ENCODE assay signal across 15 cellular contexts in genomic region chr7:2006231-2006771, GRCh38.
DNase-seq lines count a peak whose midpoint lies in the region; ATAC-seq, FAIRE-seq and TF ChIP-seq lines count a peak whose summit lies in the region.
"Had no signal": no experiment of that assay in that cellular context is flagged by ENCODE, and none has a peak within 500 bp of the region (broad histone marks: within the 10 kb centered on the region; RNA-seq: fewer than 3 reads in every experiment).

No MANE protein-coding gene starts in this region.

- H3K4me1 ChIP-seq in right lobe of liver, result no peaks in the 10 kb centered on the region
- 0 out of 2 replicates have a peak, but pooled peaks cover 5% of the 10 kb centered on the region for H3K4me1 ChIP-seq in HepG2 (ENCODE audit: insufficient read depth, low read length)
- no peaks in the 10 kb centered on the region for H3K4me1 ChIP-seq in osteoblast (ENCODE audit: insufficient read depth, low read length)

- H3K4me3 Mint-ChIP-seq in glutamatergic neuron (ENCODE audit: unreplicated experiment), result peak overlapping the region; percentile 53

- no TSS peak for BruUV-seq in HepG2 (replicated peaks; lab: Mats Ljungman, UMichigan)

- in situ Hi-C loops in HepG2 (cut with HindIII; ENCODE audit: extremely low pct_ligation_motif_present, low pct_unique_long_range_greater_than_20kb), result no loop called here

- no peak for TF ChIP-seq EP300 in HepG2 (IDR thresholded peaks at IDR 0.05; ENCODE audit: low read depth in 2 of 2, low read length in 2 of 2)
- TF ChIP-seq EP300 in HepG2 (CRISPR knock-in tag; IDR thresholded peaks at IDR 0.05; ENCODE audit: borderline replicate concordance), result no peak

- H3K9me3 Mint-ChIP-seq in glutamatergic neuron (ENCODE audit: unreplicated experiment), result peaks cover 13% of the 10 kb centered on the region

- no peak for FAIRE-seq in HepG2 (lab: Jason Lieb, UNC)

- TF ChIP-seq CTCF in right lobe of liver (IDR thresholded peaks at IDR 0.05), result no peak
- TF ChIP-seq CTCF in HepG2 (CRISPR knock-in tag; IDR thresholded peaks at IDR 0.05), result no peak
- no peak for TF ChIP-seq CTCF in glutamatergic neuron (IDR thresholded peaks at IDR 0.05; ENCODE audit: partially characterized antibody, unreplicated experiment)
- no peak for TF ChIP-seq CTCF in osteoblast (IDR thresholded peaks at IDR 0.05; ENCODE audit: extremely low read depth, low read depth, low read length)

- ATAC-seq in right lobe of liver, result no peak
- ATAC-seq in HepG2, result no peak
- ATAC-seq in GM18909 (IDR thresholded peaks at IDR 0.05; ENCODE audit: poor library complexity, unreplicated experiment), result no peak
- ATAC-seq in HG02981 (IDR thresholded peaks at IDR 0.05; ENCODE audit: unreplicated experiment), result no peak

- H3K27me3 Mint-ChIP-seq in glutamatergic neuron (ENCODE audit: unreplicated experiment), result peaks cover 8% of the 10 kb centered on the region

- POLR2A ChIA-PET in HepG2 (lab: Yijun Ruan, JAX), result no interaction called here

- H3K4me3 ChIP-seq in right lobe of liver (no peak overlapping the region), HepG2 (replicated peaks in 1 of 3; ENCODE audit: insufficient read depth in 1 of 3, low read depth in 2 of 3, low read length in 3 of 3) (no peak overlapping the region), osteoblast (ENCODE audit: insufficient read depth, low read length) (no peak overlapping the region)
- H3K4me3 ChIP-seq: SK-N-MC had no signal

- H3K9ac ChIP-seq in HepG2 (ENCODE audit: insufficient read depth, low read depth, low read length), result no peak overlapping the region

- H3K4me2 ChIP-seq in HepG2 (ENCODE audit: low read depth, low read length) (no peak overlapping the region), osteoblast (ENCODE audit: insufficient read depth, low read length) (no peak overlapping the region)

- peak overlapping the region; percentile 53 for H3K27ac Mint-ChIP-seq in glutamatergic neuron (ENCODE audit: unreplicated experiment)

- H2AFZ ChIP-seq in HepG2 (ENCODE audit: low read length), result no peak overlapping the region
- no peak overlapping the region for H2AFZ ChIP-seq in osteoblast (ENCODE audit: low read length)

- H3K36me3 ChIP-seq in right lobe of liver (no peaks in the 10 kb centered on the region), HepG2 (replicated peaks in 1 of 2; ENCODE audit: control insufficient read depth in 1 of 2, insufficient read depth in 2 of 2, low read length in 2 of 2) (peaks cover 1 to 4% of the 10 kb centered on the region in 2 experiments; a peak in 3 of 5 replicates), osteoblast (ENCODE audit: insufficient read depth, low read length) (no peaks in the 10 kb centered on the region)

- TF ChIP-seq POLR2A in right lobe of liver (IDR thresholded peaks at IDR 0.05) (no peak), HepG2 (IDR thresholded peaks at IDR 0.05; ENCODE audit: insufficient read depth in 1 of 2, low read depth in 2 of 2, low read length in 2 of 2) (no peak)

- CTCF ChIA-PET in HepG2 (lab: Yijun Ruan, JAX; ENCODE audit: low intra/inter-chr PET ratio, low total read pairs), result no interaction called here

- H3K79me2 ChIP-seq in HepG2 (ENCODE audit: insufficient read depth, low read length), result no peaks in the 10 kb centered on the region
- no peaks in the 10 kb centered on the region for H3K79me2 ChIP-seq in osteoblast (ENCODE audit: insufficient read depth, low read length)

- no peaks in the 10 kb centered on the region for H4K20me1 ChIP-seq in HepG2 (ENCODE audit: insufficient read depth, low read length)
- no peaks in the 10 kb centered on the region for H4K20me1 ChIP-seq in osteoblast (ENCODE audit: insufficient read depth, low read length)

- peaks cover 25% of the 10 kb centered on the region for H3K4me1 Mint-ChIP-seq in glutamatergic neuron (ENCODE audit: low read depth, unreplicated experiment)

- no peak overlapping the region for H3K27ac ChIP-seq in right lobe of liver
- H3K27ac ChIP-seq in HepG2 (ENCODE audit: extremely low read length, insufficient read depth, low read length), result no peak overlapping the region
- no peak overlapping the region for H3K27ac ChIP-seq in osteoblast (ENCODE audit: low read depth, low read length)
- H3K27ac ChIP-seq: SK-N-MC had no signal

- WGBS in right lobe of liver (ENCODE audit: insufficient coverage, low coverage, low lambda C conversion rate, missing lambda C conversion rate), result 82% methylated on average over 13 of the region's 20 CpGs
- WGBS in HepG2 (ENCODE audit: low lambda C conversion rate), result 97% methylated on average over 15 of the region's 20 CpGs

- DNase-seq in right lobe of liver, result peak; percentile 15 to 29 (median 21)
- DNase-seq in HepG2 (ENCODE audit: low spot score), result no peak
- DNase-seq in glutamatergic neuron, result no peak
- DNase-seq in osteoblast (ENCODE audit: insufficient read length, low spot score, missing footprints), result peak; percentile 79
- DNase-seq in COLO668 (lab: John Stamatoyannopoulos, UW; ENCODE audit: unreplicated experiment), result no peak
- no peak for DNase-seq in AG20443 (ENCODE audit: low spot score)
- DNase-seq: cerebellar nuclear complex; erythroblast; KG1; kidney glomerular epithelial cell; NCI-H345; stimulated activated naive CD4-positive, alpha-beta T cell treated with Interleukin-2 at 50 U/mL for 16 hours had no signal

- intact Hi-C loops in right lobe of liver (cut with DNase I), result no loop called here
- intact Hi-C loops in HepG2 (cut with micrococcal nuclease; ENCODE audit: unreplicated experiment), result no loop called here

- H3K9me3 ChIP-seq in right lobe of liver, result no peaks in the 10 kb centered on the region
- no peaks in the 10 kb centered on the region for H3K9me3 ChIP-seq in HepG2 (ENCODE audit: low read length)
- no peaks in the 10 kb centered on the region for H3K9me3 ChIP-seq in osteoblast (ENCODE audit: low read depth, low read length)

- no peaks in the 10 kb centered on the region for H3K36me3 Mint-ChIP-seq in glutamatergic neuron (ENCODE audit: unreplicated experiment)

- H3K27me3 ChIP-seq in right lobe of liver, result no peaks in the 10 kb centered on the region
- no peaks in the 10 kb centered on the region for H3K27me3 ChIP-seq in HepG2 (ENCODE audit: control insufficient read depth in 1 of 2, insufficient read depth in 2 of 2, low read length in 2 of 2)
- H3K27me3 ChIP-seq in osteoblast (ENCODE audit: insufficient read depth, low read length), result no peaks in the 10 kb centered on the region

- no peak for TF ChIP-seq RAD21 in HepG2 (CRISPR knock-in tag; IDR thresholded peaks at IDR 0.05)

TF ChIP-seq in HepG2, 621 proteins besides CTCF, POLR2A, EP300 and RAD21:
- TF ChIP-seq ZNF451 (CRISPR knock-in tag; IDR thresholded peaks at IDR 0.05) (no peak), ZMYM3 (CRISPR knock-in tag; IDR thresholded peaks at IDR 0.05) (no peak), NR2C2 (CRISPR knock-in tag; IDR thresholded peaks at IDR 0.05; ENCODE audit: borderline replicate concordance) (no peak), REXO4 (CRISPR knock-in tag; IDR thresholded peaks at IDR 0.05; ENCODE audit: borderline replicate concordance) (no peak), ZMYM4 (CRISPR knock-in tag; IDR thresholded peaks at IDR 0.05) (no peak), PRPF4 (IDR thresholded peaks at IDR 0.05; ENCODE audit: low read depth, low read length, poor library complexity, severe bottlenecking) (no peak), RNF2 (conservative IDR thresholded peaks at IDR 0.05; ENCODE audit: low read depth) (no peak), ZNF235 (CRISPR knock-in tag; IDR thresholded peaks at IDR 0.05; ENCODE audit: borderline replicate concordance) (no peak), ZFP82 (CRISPR knock-in tag; IDR thresholded peaks at IDR 0.05; ENCODE audit: borderline replicate concordance) (no peak), ZNF281 (CRISPR knock-in tag; IDR thresholded peaks at IDR 0.05; ENCODE audit: borderline replicate concordance) (no peak), ZNF768 (CRISPR knock-in tag; IDR thresholded peaks at IDR 0.05) (no peak), ZNF101 (CRISPR knock-in tag; IDR thresholded peaks at IDR 0.05; ENCODE audit: borderline replicate concordance, low read depth) (no peak)

Comparison
In these comparisons a context has a peak if more than half of its experiments do, and no peak if none do; other contexts are left out.
1. DNase-seq: peak in right lobe of liver (3 of 3) and osteoblast (single experiment); none in HepG2 (single experiment), glutamatergic neuron (single experiment), COLO668 (single experiment) and AG20443 (single experiment).